Comparison of ENCODE assay signal across 16 cellular contexts in genomic region chr9:19948021-19948420, GRCh38.
"Had no signal": no experiment of that assay in that cellular context is flagged by ENCODE, and none has a peak within 500 bp of the region (broad histone marks: within the 10 kb centered on the region; RNA-seq: fewer than 3 reads in every experiment).

No MANE protein-coding gene starts in this region.

- H3K9me3 ChIP-seq: esophagus squamous epithelium, lower lobe of right lung, neutrophil, psoas muscle had no signal

- H3K36me3 ChIP-seq: esophagus squamous epithelium, gastroesophageal sphincter, lower lobe of right lung, neutrophil had no signal

- H3K4me3 Mint-ChIP-seq: dendritic cell treated with granulocyte-macrophage colony-stimulating factor and Interleukin-4, amounts not matched to agents 40 ng/mL and 50 ng/mL, for 4 days; naive B cell; nephron progenitor cell had no signal

- H3K4me1 ChIP-seq: esophagus squamous epithelium, gastroesophageal sphincter, lower lobe of right lung, psoas muscle had no signal

- H3K27ac ChIP-seq: esophagus squamous epithelium, gastroesophageal sphincter, lower lobe of right lung, neutrophil, psoas muscle, skin epidermis had no signal

- H3K9me3 Mint-ChIP-seq: dendritic cell treated with granulocyte-macrophage colony-stimulating factor and Interleukin-4, amounts not matched to agents 40 ng/mL and 50 ng/mL, for 4 days had no signal

- H3K36me3 Mint-ChIP-seq: naive B cell had no signal

- DNase-seq: cerebellar nuclear complex; esophagus squamous epithelium; glutamatergic neuron; islet precursor cell; lower lobe of right lung; mesenchymal stem cell; naive B cell; nephron progenitor cell; psoas muscle; stimulated activated CD4-positive, alpha-beta T cell treated with anti-CD3 and anti-CD28 coated beads, Interleukin-12 subunit alpha, Interleukin-12 subunit beta, amount 100 ng/mL, for 4 hours; stimulated activated naive CD4-positive, alpha-beta T cell treated with Interleukin-2 at 50 U/mL for 16 hours; trophoblast cell had no signal

- H3K27ac Mint-ChIP-seq: dendritic cell treated with granulocyte-macrophage colony-stimulating factor and Interleukin-4, amounts not matched to agents 40 ng/mL and 50 ng/mL, for 4 days; nephron progenitor cell had no signal

- H3K27me3 ChIP-seq: gastroesophageal sphincter had no signal

- H3K4me3 ChIP-seq: esophagus squamous epithelium, gastroesophageal sphincter, lower lobe of right lung, psoas muscle, skin epidermis had no signal
